1 cellular context compared by ENCODE assay signal in genomic region chr16:1011316-1012082, GRCh38.
TF ChIP-seq lines count a peak whose summit lies in the region.

No MANE protein-coding gene starts in this region.

TF ChIP-seq in GM23338, 12 proteins besides CTCF, POLR2A, EP300 and RAD21 (continued from another document):
- TF ChIP-seq REST (IDR thresholded peaks at IDR 0.05; ENCODE audit: unreplicated experiment) (no peak), ZNF114 (CRISPR knock-in tag; IDR thresholded peaks at IDR 0.05) (no peak), CREB1 (CRISPR knock-in tag; IDR thresholded peaks at IDR 0.05; ENCODE audit: low read depth) (no peak), ZNF462 (CRISPR knock-in tag; IDR thresholded peaks at IDR 0.05) (no peak), STAT1 (IDR thresholded peaks at IDR 0.05; ENCODE audit: unreplicated experiment) (no peak), POLR2AphosphoS5 (IDR thresholded peaks at IDR 0.05; ENCODE audit: low read depth) (no peak)
